In genomic region chr15:34999906-35000305, GRCh38 we compare ENCODE assay signal across 15 cellular contexts.
"Had no signal": no experiment of that assay in that cellular context is flagged by ENCODE, and none has a peak within 500 bp of the region (broad histone marks: within the 10 kb centered on the region; RNA-seq: fewer than 3 reads in every experiment).

No MANE protein-coding gene starts in this region.

- H3K4me2 ChIP-seq: hepatocyte, smooth muscle cell had no signal

- H2AFZ ChIP-seq: hepatocyte, parathyroid adenoma had no signal

- H3K36me3 ChIP-seq: ascending aorta, lower lobe of right lung, thyroid gland had no signal

- H3K9me3 Mint-ChIP-seq: activated CD4-positive, alpha-beta memory T cell treated with anti-CD3 and anti-CD28 coated beads, Interleukin-2, amount 10 ng/mL, durations not matched to agents 7 days and 5 days; activated naive CD8-positive, alpha-beta T cell treated with anti-CD3 and anti-CD28 coated beads, Interleukin-2, amount 50 U/mL, for 24 hours; naive B cell had no signal

- H3K4me3 ChIP-seq: ascending aorta, coronary artery, hepatocyte, lower lobe of right lung, smooth muscle cell, thyroid gland had no signal

- H3K4me1 ChIP-seq: ascending aorta, lower lobe of right lung, parathyroid adenoma had no signal

- H3K36me3 Mint-ChIP-seq: naive B cell had no signal

- H3K4me3 Mint-ChIP-seq: activated CD4-positive, alpha-beta memory T cell treated with anti-CD3 and anti-CD28 coated beads, Interleukin-2, amount 10 ng/mL, durations not matched to agents 7 days and 5 days; activated naive CD8-positive, alpha-beta T cell treated with anti-CD3 and anti-CD28 coated beads, Interleukin-2, amount 50 U/mL, for 24 hours; naive B cell had no signal

- H3K27ac ChIP-seq: ascending aorta, coronary artery, hepatocyte, lower lobe of right lung, parathyroid adenoma, thyroid gland, VCaP had no signal

- H3K27me3 ChIP-seq: ascending aorta, hepatocyte, thyroid gland had no signal

- H3K27ac Mint-ChIP-seq: activated CD4-positive, alpha-beta memory T cell treated with anti-CD3 and anti-CD28 coated beads, Interleukin-2, amount 10 ng/mL, durations not matched to agents 7 days and 5 days; activated naive CD8-positive, alpha-beta T cell treated with anti-CD3 and anti-CD28 coated beads, Interleukin-2, amount 50 U/mL, for 24 hours; naive B cell had no signal

- DNase-seq: activated CD4-positive, alpha-beta memory T cell treated with anti-CD3 and anti-CD28 coated beads, Interleukin-2, amount 10 ng/mL, durations not matched to agents 7 days and 5 days; activated CD8-positive, alpha-beta memory T cell treated with anti-CD3 and anti-CD28 coated beads, Interleukin-2, amount 50 U/mL, for 48 hours; activated naive CD8-positive, alpha-beta T cell treated with anti-CD3 and anti-CD28 coated beads, Interleukin-2, amount 50 U/mL, for 24 hours; central memory CD4-positive, alpha-beta T cell; effector CD4-positive, alpha-beta T cell; lower lobe of right lung; naive B cell; SW 1271 had no signal

- H3K9me3 ChIP-seq: ascending aorta, lower lobe of right lung, thyroid gland had no signal

- ATAC-seq: activated naive CD8-positive, alpha-beta T cell treated with anti-CD3 and anti-CD28 coated beads, Interleukin-2, amount 50 U/mL, for 24 hours; lower lobe of right lung had no signal

- H3K4me1 Mint-ChIP-seq: activated naive CD8-positive, alpha-beta T cell treated with anti-CD3 and anti-CD28 coated beads, Interleukin-2, amount 50 U/mL, for 24 hours; naive B cell had no signal

- H3K79me2 ChIP-seq: hepatocyte, parathyroid adenoma had no signal

- H3K9ac ChIP-seq: parathyroid adenoma had no signal
